Comparison of ENCODE assay signal across 2 cellular contexts in genomic region chr14:49623387-49623786, GRCh38.
TF ChIP-seq lines count a peak whose summit lies in the region.

No MANE protein-coding gene starts in this region.

TF ChIP-seq in IMR-90, 13 proteins besides CTCF, POLR2A, EP300 and RAD21:
- TF ChIP-seq MAFK (IDR thresholded peaks at IDR 0.05; ENCODE audit: low read depth, low read length) (peak; percentile 72), BHLHE40 (IDR thresholded peaks at IDR 0.05; ENCODE audit: low read depth, low read length) (no peak)

TF ChIP-seq in GM12878, 131 proteins besides CTCF, POLR2A, EP300 and RAD21:
- TF ChIP-seq ZBTB4 (CRISPR knock-in tag; IDR thresholded peaks at IDR 0.05) (no peak), MYC (IDR thresholded peaks at IDR 0.05; ENCODE audit: insufficient read depth, insufficient read length, insufficient replicate concordance, low read length, severe bottlenecking) (no peak), PAX8 (IDR thresholded peaks at IDR 0.05) (no peak), ZNF207 (IDR thresholded peaks at IDR 0.05; ENCODE audit: borderline replicate concordance) (no peak), SMAD1 (IDR thresholded peaks at IDR 0.05; ENCODE audit: low read depth, partially characterized antibody) (no peak), ATF2 (IDR thresholded peaks at IDR 0.05; ENCODE audit: low read length) (no peak), LARP7 (IDR thresholded peaks at IDR 0.05) (no peak), RFX5 (IDR thresholded peaks at IDR 0.05; ENCODE audit: low read depth, low read length) (no peak), ZZZ3 (IDR thresholded peaks at IDR 0.05; ENCODE audit: control insufficient read depth, insufficient read length, low read depth) (no peak), TBL1XR1 (IDR thresholded peaks at IDR 0.05; ENCODE audit: low read depth, low read length) (no peak), IKZF1 (conservative IDR thresholded peaks at IDR 0.05) (no peak)
- TF ChIP-seq, protein P1, sequence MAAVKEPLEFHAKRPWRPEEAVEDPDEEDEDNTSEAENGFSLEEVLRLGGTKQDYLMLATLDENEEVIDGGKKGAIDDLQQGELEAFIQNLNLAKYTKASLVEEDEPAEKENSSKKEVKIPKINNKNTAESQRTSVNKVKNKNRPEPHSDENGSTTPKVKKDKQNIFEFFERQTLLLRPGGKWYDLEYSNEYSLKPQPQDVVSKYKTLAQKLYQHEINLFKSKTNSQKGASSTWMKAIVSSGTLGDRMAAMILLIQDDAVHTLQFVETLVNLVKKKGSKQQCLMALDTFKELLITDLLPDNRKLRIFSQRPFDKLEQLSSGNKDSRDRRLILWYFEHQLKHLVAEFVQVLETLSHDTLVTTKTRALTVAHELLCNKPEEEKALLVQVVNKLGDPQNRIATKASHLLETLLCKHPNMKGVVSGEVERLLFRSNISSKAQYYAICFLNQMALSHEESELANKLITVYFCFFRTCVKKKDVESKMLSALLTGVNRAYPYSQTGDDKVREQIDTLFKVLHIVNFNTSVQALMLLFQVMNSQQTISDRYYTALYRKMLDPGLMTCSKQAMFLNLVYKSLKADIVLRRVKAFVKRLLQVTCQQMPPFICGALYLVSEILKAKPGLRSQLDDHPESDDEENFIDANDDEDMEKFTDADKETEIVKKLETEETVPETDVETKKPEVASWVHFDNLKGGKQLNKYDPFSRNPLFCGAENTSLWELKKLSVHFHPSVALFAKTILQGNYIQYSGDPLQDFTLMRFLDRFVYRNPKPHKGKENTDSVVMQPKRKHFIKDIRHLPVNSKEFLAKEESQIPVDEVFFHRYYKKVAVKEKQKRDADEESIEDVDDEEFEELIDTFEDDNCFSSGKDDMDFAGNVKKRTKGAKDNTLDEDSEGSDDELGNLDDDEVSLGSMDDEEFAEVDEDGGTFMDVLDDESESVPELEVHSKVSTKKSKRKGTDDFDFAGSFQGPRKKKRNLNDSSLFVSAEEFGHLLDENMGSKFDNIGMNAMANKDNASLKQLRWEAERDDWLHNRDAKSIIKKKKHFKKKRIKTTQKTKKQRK (IDR thresholded peaks at IDR 0.05; ENCODE audit: low read depth, low read length), result no peak
